Comparison of ENCODE assay signal across 14 cellular contexts in the genomic region with DNA sequence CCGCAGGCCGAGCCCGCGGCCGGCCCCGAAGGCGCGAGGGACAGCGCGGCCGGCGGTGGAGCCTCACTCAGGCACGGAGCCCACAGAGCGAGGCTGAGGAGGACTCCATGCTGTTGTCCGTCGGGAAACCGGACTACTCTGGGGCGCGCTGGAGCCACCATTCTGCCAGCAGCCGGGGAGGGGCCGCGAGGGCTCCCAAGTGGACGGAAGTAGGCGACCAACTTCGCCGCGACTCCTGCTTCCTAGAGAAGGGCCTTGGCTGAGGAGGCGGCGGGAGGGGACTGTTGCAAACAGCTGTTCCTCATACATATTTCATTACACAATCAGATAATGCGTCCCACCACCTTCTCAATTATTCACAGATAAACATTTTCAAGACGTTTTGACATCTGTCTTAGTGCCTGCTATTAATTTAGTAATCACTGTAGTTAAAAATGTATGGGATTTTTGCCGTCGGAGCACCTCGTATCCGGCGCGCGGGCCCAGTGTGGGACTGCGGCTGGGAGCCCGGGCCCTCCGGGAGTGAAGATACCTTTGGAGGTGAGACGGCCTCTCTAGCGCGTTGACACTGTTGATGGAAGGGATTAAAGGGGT. TPM values are rescaled to one million over a fixed set of nuclear protein-coding genes. Genes with fewer than 3 reads are reported as not detected.
DNase-seq lines count a peak whose midpoint lies in the region; ATAC-seq, FAIRE-seq and TF ChIP-seq lines count a peak whose summit lies in the region.
"Had no signal": no experiment of that assay in that cellular context is flagged by ENCODE, and none has a peak within 500 bp of the region (broad histone marks: within the 10 kb centered on the region; RNA-seq: fewer than 3 reads in every experiment).

No MANE protein-coding gene starts in this region.

- peaks cover 90% of the 10 kb centered on the region for H3K27me3 ChIP-seq in astrocyte (ENCODE audit: insufficient read depth, low read length)

- peak; percentile 16 for DNase-seq in CD1c-positive myeloid dendritic cell (ENCODE audit: extremely low spot score)
- peak; percentile 31 for DNase-seq in GM13976 (ENCODE audit: low spot score)
- DNase-seq in astrocyte (ENCODE audit: low read depth) = no peak
- no peak for DNase-seq in naive B cell
- no peak for DNase-seq in NCI-H226
- no peak for DNase-seq in H4 (ENCODE audit: low spot score)
- DNase-seq in stimulated activated CD4-positive, alpha-beta T cell treated with anti-CD3 and anti-CD28 coated beads, Interleukin-4, amount 100 ng/mL, for 24 hours = no peak
- DNase-seq: heart left ventricle, NCI-H2081 treated with DMSO at 0.1 percent for 48 hours had no signal

- in situ Hi-C loops in GM13976 (cut with MboI; ENCODE audit: low sequenced_read_pairs, unreplicated experiment) = no loop called here

- TF ChIP-seq CTCF in GM13976 (IDR thresholded peaks at IDR 0.05; ENCODE audit: borderline replicate concordance, control extremely low read depth, extremely low read depth, insufficient read depth, missing control alignments) (no peak), astrocyte (IDR thresholded peaks at IDR 0.05; ENCODE audit: insufficient read depth, low read depth, low read length) (no peak)

- FAIRE-seq in astrocyte (lab: Jason Lieb, UNC) = no peak
- FAIRE-seq: bronchial epithelial cell had no signal

- ATAC-seq in naive B cell (ENCODE audit: low read depth in 2 of 2) = peak; percentile 9 to 11
- ATAC-seq in GM19452 (IDR thresholded peaks at IDR 0.05; ENCODE audit: unreplicated experiment) = no peak

- no peak overlapping the region for H2AFZ ChIP-seq in astrocyte (ENCODE audit: low read depth, low read length)

- H3K9me3 ChIP-seq in astrocyte (ENCODE audit: insufficient read depth, low read depth, low read length) = no peaks in the 10 kb centered on the region
- H3K9me3 ChIP-seq: heart left ventricle had no signal

- H4K20me1 ChIP-seq in astrocyte (ENCODE audit: insufficient read depth, low read length) = peaks cover 3% of the 10 kb centered on the region

- no peaks in the 10 kb centered on the region for H3K79me2 ChIP-seq in astrocyte (ENCODE audit: insufficient read depth, low read length)

- H3K27ac Mint-ChIP-seq in astrocyte (ENCODE audit: unreplicated experiment) (no peak overlapping the region), naive B cell (peak overlapping the region in 2 of 6 donors; percentile 24 to 91)
- H3K27ac Mint-ChIP-seq: memory B cell had no signal

- no peak overlapping the region for H3K27ac ChIP-seq in astrocyte (ENCODE audit: low read depth, low read length)
- H3K27ac ChIP-seq: C4-2B, heart left ventricle had no signal

- H3K4me1 ChIP-seq in astrocyte (ENCODE audit: insufficient read depth, low read length) = no peaks in the 10 kb centered on the region

- H3K27me3 Mint-ChIP-seq in astrocyte (ENCODE audit: low read depth, unreplicated experiment) (peaks cover 80% of the 10 kb centered on the region), naive B cell (peaks cover 73 to 84% (median 83%) of the 10 kb centered on the region in 3 donors)

- no peaks in the 10 kb centered on the region for H3K36me3 ChIP-seq in astrocyte (ENCODE audit: insufficient read depth, low read length)
- H3K36me3 ChIP-seq: heart left ventricle had no signal

- no peak overlapping the region for H3K4me3 ChIP-seq in astrocyte (ENCODE audit: insufficient read depth, low read depth, low read length)

- no peak overlapping the region for H3K4me3 Mint-ChIP-seq in astrocyte (ENCODE audit: unreplicated experiment)
- H3K4me3 Mint-ChIP-seq in naive B cell = peak overlapping the region; percentile 63 to 88 (median 78)

- H3K4me1 Mint-ChIP-seq in astrocyte (ENCODE audit: low read depth, unreplicated experiment) (peaks cover 2% of the 10 kb centered on the region), naive B cell (peaks cover 31 to 54% (median 38%) of the 10 kb centered on the region in 3 donors)

- H3K4me2 ChIP-seq in astrocyte (ENCODE audit: low read length) = no peak overlapping the region

- H3K9me3 Mint-ChIP-seq in astrocyte (ENCODE audit: unreplicated experiment) = peaks cover 17% of the 10 kb centered on the region
- H3K9me3 Mint-ChIP-seq in naive B cell = peaks cover 0 to 21% (median 7%) of the 10 kb centered on the region in 7 donors
- H3K9me3 Mint-ChIP-seq: memory B cell had no signal

- peak overlapping the region; percentile 18 for H3K9ac ChIP-seq in astrocyte (ENCODE audit: low read length)

- H3K36me3 Mint-ChIP-seq in astrocyte (ENCODE audit: low read depth, unreplicated experiment) (no peaks in the 10 kb centered on the region), naive B cell (peaks cover 0 to 7% of the 10 kb centered on the region in 2 donors)
- H3K36me3 Mint-ChIP-seq: memory B cell had no signal

RNA-seq across cellular contexts. Expression of a gene that starts 11.7 kb away (rescaled TPM):
- total RNA-seq in astrocyte = 0.48 and 1.7 TPM in 2 replicates
- not detected for polyA plus RNA-seq in naive B cell (ENCODE audit: low read depth in 6 of 6)
- total RNA-seq in H4 (2014; rRNA removed; shearing (Covaris generic)) = not detected in 2 replicates
- total RNA-seq: bronchial epithelial cell, heart left ventricle, SK-MEL-5 had no signal
- polyA plus RNA-seq: heart left ventricle had no signal

Comparison
In these comparisons a context has a peak if more than half of its experiments do, and no peak if none do; other contexts are left out.
1. DNase-seq: peak in CD1c-positive myeloid dendritic cell (single experiment) and GM13976 (single experiment); none in astrocyte (single experiment), naive B cell (single experiment), NCI-H226 (single experiment), H4 (single experiment) and stimulated activated CD4-positive, alpha-beta T cell treated with anti-CD3 and anti-CD28 coated beads, Interleukin-4, amount 100 ng/mL, for 24 hours (single experiment).